ENCODE assay signal across 2 cellular contexts in the genomic region with DNA sequence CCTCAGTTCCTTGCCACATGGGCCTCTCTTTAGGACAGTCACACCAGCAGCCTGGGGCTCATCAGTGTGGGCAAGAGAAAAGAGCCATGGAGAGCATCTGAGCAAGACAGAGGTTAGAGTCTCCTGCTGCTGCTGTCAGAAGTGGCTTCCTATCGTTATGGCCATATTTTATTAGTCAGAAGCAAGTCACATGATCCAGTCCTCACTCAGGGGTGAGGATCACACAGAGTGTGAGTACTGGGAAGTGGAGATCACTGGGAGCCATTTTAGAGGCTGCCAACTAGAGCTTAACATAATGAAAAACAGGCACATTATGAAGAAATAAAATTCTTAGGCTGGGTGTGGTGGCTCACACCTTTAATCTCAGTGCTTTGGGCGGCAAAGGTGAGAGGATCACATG.
TF ChIP-seq lines count a peak whose summit lies in the region.

No MANE protein-coding gene starts in this region.

TF ChIP-seq in Ishikawa, 13 proteins besides CTCF, POLR2A, EP300 and RAD21 (continued from another document):
- TF ChIP-seq REST (IDR thresholded peaks at IDR 0.05; ENCODE audit: low read depth): no peak
- TF ChIP-seq TAF1 (IDR thresholded peaks at IDR 0.05; ENCODE audit: low read depth): no peak
- TF ChIP-seq YY1 (IDR thresholded peaks at IDR 0.05; ENCODE audit: low read depth): no peak
- peak; percentile 38; the same call in 1 of the 2 replicates for TF ChIP-seq MAX (IDR thresholded peaks at IDR 0.05)
- TF ChIP-seq EGR1 (IDR thresholded peaks at IDR 0.05): no peak
- no peak for TF ChIP-seq CREB1 (IDR thresholded peaks at IDR 0.05; ENCODE audit: low read depth)
- TF ChIP-seq CEBPB (IDR thresholded peaks at IDR 0.05): no peak

TF ChIP-seq in K562, 482 proteins besides CTCF, POLR2A, EP300 and RAD21 (continued from another document):
- TF ChIP-seq TFE3 (CRISPR knock-in tag; IDR thresholded peaks at IDR 0.05): peak; percentile 62
- no peak for TF ChIP-seq KAT8 (IDR thresholded peaks at IDR 0.05; ENCODE audit: low read depth)
- no peak for TF ChIP-seq ZNF212 (CRISPR knock-in tag; IDR thresholded peaks at IDR 0.05)
- no peak for TF ChIP-seq SAFB2 (IDR thresholded peaks at IDR 0.05; ENCODE audit: borderline replicate concordance, low read depth, low read length, severe bottlenecking)
